ENCODE assay signal across 22 cellular contexts in the genomic region with DNA sequence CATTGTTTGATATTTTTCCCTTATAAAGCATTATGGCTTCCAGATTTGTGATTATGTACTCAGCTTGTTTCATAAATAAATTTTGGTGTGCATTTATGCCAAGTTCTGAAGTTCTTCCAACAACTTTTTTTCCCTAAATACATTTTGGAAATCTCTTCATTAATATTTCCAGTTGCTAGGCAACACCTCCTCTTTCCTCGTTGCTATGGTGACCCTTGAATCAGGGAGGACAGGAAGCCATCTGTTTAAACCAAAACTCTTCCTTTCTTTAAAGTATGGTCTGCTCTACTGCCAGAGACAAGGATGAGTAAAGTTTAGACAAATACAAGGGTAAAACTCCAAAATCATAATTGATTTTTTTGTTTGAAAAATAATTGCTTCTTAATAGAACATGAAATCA.
"Had no signal": no experiment of that assay in that cellular context is flagged by ENCODE, and none has a peak within 500 bp of the region (broad histone marks: within the 10 kb centered on the region; RNA-seq: fewer than 3 reads in every experiment).

No MANE protein-coding gene starts in this region.

- H3K4me3 ChIP-seq: body of pancreas, cardiac muscle cell, esophagus squamous epithelium, gastrocnemius medialis, prostate gland, right atrium auricular region, thyroid gland, upper lobe of right lung had no signal

- ATAC-seq: activated CD8-positive, alpha-beta T cell treated with anti-CD3 and anti-CD28 coated beads, Interleukin-2, amount 10 ng/mL, durations not matched to agents 7 days and 5 days; body of pancreas; gastrocnemius medialis; left ventricle myocardium superior; natural killer cell; stimulated activated naive CD8-positive, alpha-beta T cell treated with anti-CD3 and anti-CD28 coated beads, Interleukin-15, Interleukin-2, amounts not matched to agents 100 U/mL and 50 U/mL, for 24 hours; upper lobe of right lung had no signal

- H3K4me1 ChIP-seq: body of pancreas, esophagus squamous epithelium, gastrocnemius medialis, prostate gland, right atrium auricular region, thyroid gland, upper lobe of right lung had no signal

- H3K27ac Mint-ChIP-seq: activated CD8-positive, alpha-beta T cell treated with anti-CD3 and anti-CD28 coated beads, Interleukin-2, amount 10 ng/mL, durations not matched to agents 7 days and 5 days; activated naive CD4-positive, alpha-beta T cell treated with anti-CD3 and anti-CD28 coated beads, Interleukin-2, amount 50 U/mL, for 24 hours; endodermal cell; natural killer cell had no signal

- H3K36me3 Mint-ChIP-seq: activated naive CD4-positive, alpha-beta T cell treated with anti-CD3 and anti-CD28 coated beads, Interleukin-2, amount 50 U/mL, for 24 hours had no signal

- H3K4me1 Mint-ChIP-seq: activated naive CD4-positive, alpha-beta T cell treated with anti-CD3 and anti-CD28 coated beads, Interleukin-2, amount 50 U/mL, for 24 hours; endodermal cell; natural killer cell had no signal

- H3K27ac ChIP-seq: body of pancreas, cardiac muscle cell, esophagus squamous epithelium, gastrocnemius medialis, prostate gland, right atrium auricular region, thyroid gland, upper lobe of right lung had no signal

- H3K36me3 ChIP-seq: cardiac muscle cell, esophagus squamous epithelium, gastrocnemius medialis, prostate gland, right atrium auricular region, thyroid gland, upper lobe of right lung had no signal

- H3K27me3 Mint-ChIP-seq: activated naive CD4-positive, alpha-beta T cell treated with anti-CD3 and anti-CD28 coated beads, Interleukin-2, amount 50 U/mL, for 24 hours had no signal

- DNase-seq: activated CD4-positive, alpha-beta T cell treated with anti-CD3 and anti-CD28 coated beads for 1 hour; activated CD4-positive, alpha-beta T cell treated with anti-CD3 and anti-CD28 coated beads, Interleukin-2, amount 50 U/mL, for 1 hour; activated CD8-positive, alpha-beta T cell treated with anti-CD3 and anti-CD28 coated beads, Interleukin-2, amount 10 ng/mL, durations not matched to agents 7 days and 5 days; activated gamma-delta T cell treated with Interleukin-2 at 50 U/mL for 16 hours; activated T-cell treated with anti-CD3 and anti-CD28 coated beads, Interleukin-2, amount 50 U/mL, for 1 hour; body of pancreas; cortex of kidney; endodermal cell; esophagus squamous epithelium; gastrocnemius medialis; left ventricle myocardium superior; mammary epithelial cell; midbrain; natural killer cell; stimulated activated CD4-positive, alpha-beta T cell treated with anti-CD3 and anti-CD28 coated beads, Interleukin-4, amount 100 ng/mL, for 4 hours; stimulated activated naive CD8-positive, alpha-beta T cell treated with anti-CD3 and anti-CD28 coated beads, Interleukin-15, Interleukin-2, amounts not matched to agents 100 U/mL and 50 U/mL, for 24 hours; thyroid gland; upper lobe of right lung had no signal

- H3K4me3 Mint-ChIP-seq: activated CD8-positive, alpha-beta T cell treated with anti-CD3 and anti-CD28 coated beads, Interleukin-2, amount 10 ng/mL, durations not matched to agents 7 days and 5 days; activated naive CD4-positive, alpha-beta T cell treated with anti-CD3 and anti-CD28 coated beads, Interleukin-2, amount 50 U/mL, for 24 hours; endodermal cell; natural killer cell had no signal

- H3K27me3 ChIP-seq: body of pancreas, cardiac muscle cell, esophagus squamous epithelium, gastrocnemius medialis, right atrium auricular region, thyroid gland, upper lobe of right lung had no signal
